ENCODE assay signal across 19 cellular contexts in genomic region chr7:129896568-129897382, GRCh38. TPM values are rescaled to one million over a fixed set of nuclear protein-coding genes. Genes with fewer than 3 reads are reported as not detected.
DNase-seq lines count a peak whose midpoint lies in the region; ATAC-seq, FAIRE-seq and TF ChIP-seq lines count a peak whose summit lies in the region.
"Had no signal": no experiment of that assay in that cellular context is flagged by ENCODE, and none has a peak within 500 bp of the region (broad histone marks: within the 10 kb centered on the region; RNA-seq: fewer than 3 reads in every experiment).

No MANE protein-coding gene starts in this region.

- no peak overlapping the region for H4K91ac ChIP-seq in IMR-90 (ENCODE audit: insufficient read depth, low read depth, low read length)

- CTCF ChIA-PET in IMR-90 (lab: Yijun Ruan, JAX): no interaction called here

- no peak overlapping the region for H3K27ac Mint-ChIP-seq in astrocyte (ENCODE audit: unreplicated experiment)
- H3K27ac Mint-ChIP-seq: activated CD4-positive, alpha-beta T cell treated with anti-CD3 and anti-CD28 coated beads, Interleukin-2, amount 10 ng/mL, durations not matched to agents 24 days and 14 days; activated naive CD4-positive, alpha-beta T cell treated with anti-CD3 and anti-CD28 coated beads, Interleukin-2, amount 50 U/mL, for 24 hours had no signal

- no peak overlapping the region for H3K23ac ChIP-seq in IMR-90 (ENCODE audit: low read depth, low read length)

- no peak overlapping the region for H2AK5ac ChIP-seq in IMR-90 (ENCODE audit: low read depth, low read length)

- TF ChIP-seq CTCF in IMR-90 (conservative IDR thresholded peaks at IDR 0.05; ENCODE audit: low read depth, low read length) (no peak), astrocyte (IDR thresholded peaks at IDR 0.05; ENCODE audit: insufficient read depth, low read depth, low read length) (no peak), omental fat pad (IDR thresholded peaks at IDR 0.05) (no peak)

- peaks cover 43% of the 10 kb centered on the region for H4K20me1 ChIP-seq in IMR-90 (ENCODE audit: insufficient read depth, low read length)
- peaks cover 82% of the 10 kb centered on the region for H4K20me1 ChIP-seq in astrocyte (ENCODE audit: insufficient read depth, low read length)

- peak; percentile 35 for DNase-seq in Daoy (ENCODE audit: low read depth)
- peak; percentile 38 for DNase-seq in IMR-90
- peak; percentile 76 for DNase-seq in astrocyte (ENCODE audit: low read depth)
- no peak for DNase-seq in omental fat pad (ENCODE audit: low spot score)
- no peak for DNase-seq in NK-92 (lab: John Stamatoyannopoulos, UW; ENCODE audit: unreplicated experiment)
- no peak for DNase-seq in left colon
- DNase-seq: activated CD4-positive, alpha-beta T cell treated with anti-CD3 and anti-CD28 coated beads, Interleukin-2, amount 10 ng/mL, durations not matched to agents 24 days and 14 days; AML-193; brain microvascular endothelial cell; dorsolateral prefrontal cortex; left cardiac atrium; NCI-H1436 treated with DMSO at 0.1 percent for 48 hours had no signal

- dilution Hi-C loops in IMR-90 (cut with HindIII; ENCODE audit: low sequenced_read_pairs, unreplicated experiment): no loop called here

- H3K4me2 ChIP-seq in IMR-90 (ENCODE audit: low read depth, low read length) (no peak overlapping the region), astrocyte (ENCODE audit: low read length) (peak overlapping the region; percentile 51)
- H3K4me2 ChIP-seq: hepatocyte had no signal

- no peaks in the 10 kb centered on the region for H3K27me3 Mint-ChIP-seq in astrocyte (ENCODE audit: low read depth, unreplicated experiment)
- H3K27me3 Mint-ChIP-seq: activated CD4-positive, alpha-beta T cell treated with anti-CD3 and anti-CD28 coated beads, Interleukin-2, amount 10 ng/mL, durations not matched to agents 24 days and 14 days; activated naive CD4-positive, alpha-beta T cell treated with anti-CD3 and anti-CD28 coated beads, Interleukin-2, amount 50 U/mL, for 24 hours had no signal

- 0 out of 4 replicates have a peak overlapping the region, but pooled peaks of 1 of the 2 experiments have one; percentile 13 for H4K8ac ChIP-seq in IMR-90 (ENCODE audit: low read depth in 2 of 2, low read length in 2 of 2)

- H3K4me3 ChIP-seq in IMR-90 (ENCODE audit: insufficient read depth, low read depth, low read length) (no peak overlapping the region), astrocyte (ENCODE audit: insufficient read depth, low read depth, low read length) (no peak overlapping the region)
- H3K4me3 ChIP-seq: dorsolateral prefrontal cortex, hepatocyte, SJSA1, thoracic aorta had no signal

- H3K79me2 ChIP-seq in astrocyte (ENCODE audit: insufficient read depth, low read length): peaks cover 83% of the 10 kb centered on the region

- no CpG with 5 or more reads among the region's 6 CpGs for WGBS in IMR-90 (ENCODE audit: extremely low coverage in 2 of 2, insufficient read length in 1 of 2), 2 experiments

- no peak overlapping the region for H2BK15ac ChIP-seq in IMR-90 (ENCODE audit: low read depth, low read length)

- H3K9me3 ChIP-seq in IMR-90 (ENCODE audit: control insufficient read depth, insufficient read depth, low read length): no peaks in the 10 kb centered on the region
- no peaks in the 10 kb centered on the region for H3K9me3 ChIP-seq in astrocyte (ENCODE audit: insufficient read depth, low read depth, low read length)
- H3K9me3 ChIP-seq: SJSA1, thoracic aorta had no signal

- H3K79me1 ChIP-seq in IMR-90 (ENCODE audit: low read depth in 1 of 2, low read length in 2 of 2): peaks cover 31 to 67% of the 10 kb centered on the region in 2 experiments

- H3K4me1 Mint-ChIP-seq in astrocyte (ENCODE audit: low read depth, unreplicated experiment): peaks cover 8% of the 10 kb centered on the region
- H3K4me1 Mint-ChIP-seq: activated CD4-positive, alpha-beta T cell treated with anti-CD3 and anti-CD28 coated beads, Interleukin-2, amount 10 ng/mL, durations not matched to agents 24 days and 14 days had no signal

- TF ChIP-seq POLR2A in IMR-90 (IDR thresholded peaks at IDR 0.05; ENCODE audit: low read depth, low read length): no peak

- no peaks in the 10 kb centered on the region; the same call in 1 of the 2 replicates for H3K4me1 ChIP-seq in IMR-90 (ENCODE audit: control insufficient read depth, insufficient read depth, low read length)
- H3K4me1 ChIP-seq in astrocyte (ENCODE audit: insufficient read depth, low read length): peaks cover 13% of the 10 kb centered on the region

- no peak overlapping the region for H2BK20ac ChIP-seq in IMR-90 (ENCODE audit: low read depth, low read length)

- no peak overlapping the region; the same call in 1 of the 2 replicates for H3K14ac ChIP-seq in IMR-90 (replicated peaks; ENCODE audit: low read depth, low read length)

- peaks cover 17% of the 10 kb centered on the region for H3K36me3 ChIP-seq in IMR-90 (ENCODE audit: control insufficient read depth, insufficient read depth, low read length)
- peaks cover 11% of the 10 kb centered on the region for H3K36me3 ChIP-seq in astrocyte (ENCODE audit: insufficient read depth, low read length)
- H3K36me3 ChIP-seq: thoracic aorta had no signal

- intact Hi-C loops in IMR-90 (cut with micrococcal nuclease): no loop called here
- intact Hi-C loops in left colon (cut with DNase I, micrococcal nuclease): no loop called here

- no peak overlapping the region for H2AK9ac ChIP-seq in IMR-90 (replicated peaks; ENCODE audit: low read depth, low read length, poor library complexity)

- peak; percentile 43 for FAIRE-seq in astrocyte (lab: Jason Lieb, UNC)
- FAIRE-seq: GM19239 had no signal

- no peak overlapping the region for H2BK120ac ChIP-seq in IMR-90 (ENCODE audit: low read depth, low read length)

- H3K4ac ChIP-seq in IMR-90 (ENCODE audit: low read depth, low read length): no peak overlapping the region

- BruUV-seq in IMR-90 (replicated peaks; lab: Mats Ljungman, UMichigan): no TSS peak

- no peak overlapping the region for H3K18ac ChIP-seq in IMR-90 (ENCODE audit: low read depth, low read length)

- no peaks in the 10 kb centered on the region for H3K9me3 Mint-ChIP-seq in astrocyte (ENCODE audit: unreplicated experiment)
- H3K9me3 Mint-ChIP-seq: activated CD4-positive, alpha-beta T cell treated with anti-CD3 and anti-CD28 coated beads, Interleukin-2, amount 10 ng/mL, durations not matched to agents 24 days and 14 days; activated naive CD4-positive, alpha-beta T cell treated with anti-CD3 and anti-CD28 coated beads, Interleukin-2, amount 50 U/mL, for 24 hours had no signal

- H3K27me3 ChIP-seq in IMR-90 (ENCODE audit: control insufficient read depth, insufficient read depth, low read length) (no peaks in the 10 kb centered on the region), astrocyte (ENCODE audit: insufficient read depth, low read length) (no peaks in the 10 kb centered on the region)
- H3K27me3 ChIP-seq: brain microvascular endothelial cell, dorsolateral prefrontal cortex, hepatocyte, SJSA1 had no signal

- no peak for TF ChIP-seq RAD21 in IMR-90 (IDR thresholded peaks at IDR 0.05; ENCODE audit: low read length)

- in situ Hi-C loops in IMR-90 (cut with MboI; ENCODE audit: low sequenced_read_pairs): no loop called here

- ATAC-seq in IMR-90 (ENCODE audit: low read depth): no peak
- ATAC-seq in omental fat pad (ENCODE audit: low FRiP score): peak; percentile 54
- no peak for ATAC-seq in HG03139 (IDR thresholded peaks at IDR 0.05; ENCODE audit: unreplicated experiment)
- no peak for ATAC-seq in left colon
- ATAC-seq in GM19351 (IDR thresholded peaks at IDR 0.05; ENCODE audit: unreplicated experiment): no peak

- peaks cover 5% of the 10 kb centered on the region for H3K9me1 ChIP-seq in IMR-90 (ENCODE audit: insufficient read depth, low read length)

- POLR2A ChIA-PET in IMR-90 (lab: Charles Lee; ENCODE audit: unreplicated experiment): no interaction called here

- H2AFZ ChIP-seq in IMR-90 (replicated peaks; ENCODE audit: low read length, poor library complexity): no peak overlapping the region
- H2AFZ ChIP-seq in astrocyte (ENCODE audit: low read depth, low read length): no peak overlapping the region
- H2AFZ ChIP-seq: hepatocyte had no signal

- no peak overlapping the region for H4K5ac ChIP-seq in IMR-90 (ENCODE audit: low read depth, low read length)

- H3K27ac ChIP-seq in IMR-90 (ENCODE audit: insufficient read depth, low read length): no peak overlapping the region
- peak overlapping the region; percentile 60 for H3K27ac ChIP-seq in astrocyte (ENCODE audit: low read depth, low read length)
- H3K27ac ChIP-seq: brain microvascular endothelial cell, hepatocyte, SJSA1 had no signal

- H3K4me3 Mint-ChIP-seq in astrocyte (ENCODE audit: unreplicated experiment): no peak overlapping the region
- H3K4me3 Mint-ChIP-seq: activated CD4-positive, alpha-beta T cell treated with anti-CD3 and anti-CD28 coated beads, Interleukin-2, amount 10 ng/mL, durations not matched to agents 24 days and 14 days; activated naive CD4-positive, alpha-beta T cell treated with anti-CD3 and anti-CD28 coated beads, Interleukin-2, amount 50 U/mL, for 24 hours had no signal

- H2BK5ac ChIP-seq in IMR-90 (ENCODE audit: low read depth, low read length, poor library complexity, severe bottlenecking): no peak overlapping the region

- peaks cover 9% of the 10 kb centered on the region for H3K36me3 Mint-ChIP-seq in astrocyte (ENCODE audit: low read depth, unreplicated experiment)

- H3K56ac ChIP-seq in IMR-90 (ENCODE audit: extremely low read depth, insufficient read depth, low read length): no peak overlapping the region

- H3K9ac ChIP-seq in IMR-90 (ENCODE audit: low read depth, low read length): no peak overlapping the region
- H3K9ac ChIP-seq in astrocyte (ENCODE audit: low read length): no peak overlapping the region

TF ChIP-seq in IMR-90, 13 proteins besides CTCF, POLR2A, EP300 and RAD21 (continues in another document):
- TF ChIP-seq MAFK (IDR thresholded peaks at IDR 0.05; ENCODE audit: low read depth, low read length) (no peak), USF2 (IDR thresholded peaks at IDR 0.05; ENCODE audit: low read depth, low read length) (no peak)

RNA-seq across cellular contexts. Expression of gene UBE2H, which starts 56.0 kb away (rescaled TPM):
- 39.1 and 62.4 TPM in 2 replicates for total RNA-seq in Daoy (2014; rRNA removed; shearing (Covaris generic))
- total RNA-seq in IMR-90 (2012; rRNA removed) (34.6 and 39.2 TPM in 2 replicates), astrocyte (171 and 194 TPM in 2 replicates), omental fat pad (10 to 100 TPM; 57.2 to 92.6 (median 85.7) TPM), left colon (10 to 100 TPM; 32.2 to 49.1 TPM)
- polyA plus RNA-seq in IMR-90 (2012; rRNA removed): 40.0 and 49.4 TPM in 2 replicates
- 56.6 and 107 TPM in 2 replicates for polyA plus RNA-seq in IMR-90 (2012; cell fraction: cytosol; rRNA removed)
- 23.4 and 92.0 TPM in 2 replicates for polyA plus RNA-seq in IMR-90 (2012; cell fraction: nucleus; rRNA removed; ENCODE audit: low replicate concordance)

Comparison
In these comparisons a context has a peak if more than half of its experiments do, and no peak if none do; other contexts are left out.
1. DNase-seq: peak in Daoy (single experiment), IMR-90 (single experiment) and astrocyte (single experiment); none in omental fat pad (single experiment), NK-92 (single experiment) and left colon (0 of 2).